24 cellular contexts compared by ENCODE assay signal in genomic region chr1:90344963-90345730, GRCh38.
DNase-seq lines count a peak whose midpoint lies in the region; ATAC-seq, FAIRE-seq and TF ChIP-seq lines count a peak whose summit lies in the region.
"Had no signal": no experiment of that assay in that cellular context is flagged by ENCODE, and none has a peak within 500 bp of the region (broad histone marks: within the 10 kb centered on the region; RNA-seq: fewer than 3 reads in every experiment).

No MANE protein-coding gene starts in this region.

- H3K4me1 ChIP-seq in KMS-11 (ENCODE audit: low read depth, poor library complexity, severe bottlenecking) (peaks cover 60% of the 10 kb centered on the region), keratinocyte (ENCODE audit: control insufficient read depth, extremely low read depth, insufficient read depth, low read length) (no peaks in the 10 kb centered on the region), aorta (ENCODE audit: control insufficient read depth in 1 of 2, insufficient read depth in 2 of 2, low read length in 2 of 2) (no peaks in the 10 kb centered on the region)
- H3K4me1 ChIP-seq: BE2C had no signal

- H3K4me3 ChIP-seq in KMS-11 (IDR thresholded peaks at IDR 0.05; ENCODE audit: insufficient read depth, low read depth, low read length) (no peak overlapping the region), keratinocyte (ENCODE audit: control insufficient read depth in 2 of 3, extremely low read depth in 1 of 3, insufficient read depth in 2 of 3, low read depth in 1 of 3, low read length in 3 of 3) (no peak overlapping the region), aorta (ENCODE audit: low read length in 2 of 2) (no peak overlapping the region)

- H3K9ac ChIP-seq in KMS-11, result no peak overlapping the region
- no peak overlapping the region for H3K9ac ChIP-seq in keratinocyte (ENCODE audit: control insufficient read depth, extremely low read depth, insufficient read depth, low read length)

- intact Hi-C loops in aorta (cut with DNase I), result no loop called here

- DNase-seq in ELR (ENCODE audit: low read depth) (peak; percentile 10), keratinocyte (ENCODE audit: low read depth, low spot score) (no peak), hepatic stellate cell (ENCODE audit: low spot score) (no peak), aorta (no peak), cerebellar cortex (ENCODE audit: low spot score) (no peak)
- DNase-seq: BE2C; CD4-positive, alpha-beta T cell; DMS153; H7; KBM-7; NCI-H1417; NCI-H187; NCI-H2227 treated with DMSO at 0.1 percent for 48 hours; NCI-H524; NCI-H82; PC-3; SIG-M5; T-helper 1 cell had no signal

- H3K9me3 ChIP-seq in keratinocyte (ENCODE audit: control insufficient read depth, low read depth, low read length) (no peaks in the 10 kb centered on the region), aorta (ENCODE audit: control insufficient read depth, low read length) (no peaks in the 10 kb centered on the region)
- H3K9me3 ChIP-seq: BE2C had no signal

- H3K36me3 ChIP-seq in KMS-11 (ENCODE audit: insufficient read depth) (no peaks in the 10 kb centered on the region), keratinocyte (ENCODE audit: control insufficient read depth in 2 of 2, extremely low read depth in 1 of 2, insufficient read depth in 2 of 2, low read length in 2 of 2) (no peaks in the 10 kb centered on the region), aorta (ENCODE audit: control insufficient read depth in 1 of 2, insufficient read depth in 2 of 2, low read length in 1 of 2) (no peaks in the 10 kb centered on the region)
- H3K36me3 ChIP-seq: BE2C had no signal

- dilution Hi-C loops in keratinocyte (cut with MboI; ENCODE audit: extremely low pct_ligation_motif_present, low sequenced_read_pairs), result no loop called here

- H3K27ac ChIP-seq in KMS-11 (peak overlapping the region; percentile 46; the same call in 1 of the 2 replicates), keratinocyte (ENCODE audit: control insufficient read depth, insufficient read depth, low read length) (no peak overlapping the region), aorta (ENCODE audit: low read depth in 1 of 2, low read length in 2 of 2) (no peak overlapping the region)
- H3K27ac ChIP-seq: RWPE1 had no signal

- 82 to 96% methylated on average over 1 of the region's 1 CpG for WGBS in aorta, 2 donors

- no peaks in the 10 kb centered on the region for H3K9me1 ChIP-seq in keratinocyte (ENCODE audit: control insufficient read depth, extremely low read depth, insufficient read depth, low read length)

- no peaks in the 10 kb centered on the region for H3K27me3 ChIP-seq in KMS-11 (ENCODE audit: insufficient read depth, low read depth)
- H3K27me3 ChIP-seq in keratinocyte (ENCODE audit: control insufficient read depth, extremely low read depth, insufficient read depth, low read length), result no peaks in the 10 kb centered on the region
- no peaks in the 10 kb centered on the region for H3K27me3 ChIP-seq in aorta (ENCODE audit: control insufficient read depth in 1 of 2, insufficient read depth in 2 of 2, low read length in 1 of 2)
- H3K27me3 ChIP-seq: BE2C had no signal

- TF ChIP-seq CTCF in KMS-11 (conservative IDR thresholded peaks at IDR 0.05; ENCODE audit: low read depth, low read length) (no peak), keratinocyte (optimal IDR thresholded peaks at IDR 0.05 in 1 of 3, IDR thresholded peaks at IDR 0.05 in 1 of 3, conservative IDR thresholded peaks at IDR 0.05 in 1 of 3; ENCODE audit: extremely low read depth in 1 of 3, insufficient read depth in 2 of 3, low read length in 3 of 3) (no peak)

- H4K20me1 ChIP-seq in KMS-11 (ENCODE audit: insufficient read depth), result no peaks in the 10 kb centered on the region
- H4K20me1 ChIP-seq in keratinocyte (ENCODE audit: control insufficient read depth, extremely low read depth, insufficient read depth, low read length), result no peaks in the 10 kb centered on the region

- FAIRE-seq in keratinocyte (lab: Jason Lieb, UNC), result no peak
- FAIRE-seq: A204.1, HepG2 had no signal

- H2AFZ ChIP-seq in KMS-11 (ENCODE audit: low read depth), result 0 out of 2 replicates have a peak overlapping the region, but pooled peaks have one; percentile 14
- H2AFZ ChIP-seq in keratinocyte (ENCODE audit: control insufficient read depth, low read length), result peak overlapping the region; percentile 12

- H3K4me2 ChIP-seq in KMS-11, result peak overlapping the region; percentile 82
- no peak overlapping the region for H3K4me2 ChIP-seq in keratinocyte (ENCODE audit: control insufficient read depth, extremely low read depth, insufficient read depth, low read depth, low read length)

- H3K79me2 ChIP-seq in KMS-11 (ENCODE audit: insufficient read depth, low read depth) (no peaks in the 10 kb centered on the region), keratinocyte (ENCODE audit: control insufficient read depth, insufficient read depth, low read length) (no peaks in the 10 kb centered on the region)

- ATAC-seq in GM19372 (IDR thresholded peaks at IDR 0.05; ENCODE audit: low read depth, unreplicated experiment) (peak; percentile 51), aorta (ENCODE audit: low FRiP score) (no peak)
- ATAC-seq: HepG2, PC-3, SK-N-SH treated with all-trans-retinoic acid at 6 μM for 48 hours had no signal
